ENCODE assay signal across 8 cellular contexts in genomic region chr19:10419646-10420443, GRCh38. TPM values are rescaled to one million over a fixed set of nuclear protein-coding genes. Genes with fewer than 3 reads are reported as not detected.
DNase-seq lines count a peak whose midpoint lies in the region; ATAC-seq and TF ChIP-seq lines count a peak whose summit lies in the region.

No MANE protein-coding gene starts in this region.

- H3K9me2 ChIP-seq in Loucy (replicated peaks; ENCODE audit: low read depth, low read length): no peaks in the 10 kb centered on the region

- H3K27me3 ChIP-seq in Loucy (ENCODE audit: insufficient read depth, low read length, poor library complexity, severe bottlenecking): no peaks in the 10 kb centered on the region
- H3K27me3 ChIP-seq in ectodermal cell (ENCODE audit: control insufficient read depth, insufficient read depth, low read length, poor library complexity, severe bottlenecking): peaks cover 98% of the 10 kb centered on the region
- H3K27me3 ChIP-seq in osteoblast (ENCODE audit: insufficient read depth, low read length): peaks cover 61% of the 10 kb centered on the region

- H3K79me2 ChIP-seq in Loucy (ENCODE audit: insufficient read depth, low read length): no peaks in the 10 kb centered on the region
- H3K79me2 ChIP-seq in osteoblast (ENCODE audit: insufficient read depth, low read length): no peaks in the 10 kb centered on the region

- H3K27ac ChIP-seq in ectodermal cell (ENCODE audit: insufficient read depth, low read depth, low read length, poor library complexity, severe bottlenecking) (no peak overlapping the region), osteoblast (ENCODE audit: low read depth, low read length) (no peak overlapping the region)

- H4K20me1 ChIP-seq in Loucy (ENCODE audit: insufficient read depth, low read length, poor library complexity, severe bottlenecking) (no peaks in the 10 kb centered on the region), osteoblast (ENCODE audit: insufficient read depth, low read length) (peaks cover 12% of the 10 kb centered on the region)

- peak overlapping the region; percentile 87 for H3K4me2 ChIP-seq in Loucy (ENCODE audit: low read depth, low read length, poor library complexity, severe bottlenecking)
- peak overlapping the region; percentile 68 for H3K4me2 ChIP-seq in osteoblast (ENCODE audit: insufficient read depth, low read length)

- no peaks in the 10 kb centered on the region for H3K36me3 ChIP-seq in Loucy (ENCODE audit: insufficient read depth, low read length)
- H3K36me3 ChIP-seq in ectodermal cell (ENCODE audit: control insufficient read depth, insufficient read depth, low read length): no peaks in the 10 kb centered on the region
- no peaks in the 10 kb centered on the region for H3K36me3 ChIP-seq in osteoblast (ENCODE audit: insufficient read depth, low read length)

- WGBS in ectodermal cell, 2 experiments: 0% methylated on average over 57 to 59 of the region's 61 CpGs

- no peak for ATAC-seq in GM18520 (IDR thresholded peaks at IDR 0.05; ENCODE audit: unreplicated experiment)

- H3K4me3 ChIP-seq in Loucy (ENCODE audit: low read length, poor library complexity, severe bottlenecking) (peak overlapping the region; percentile 69), ectodermal cell (ENCODE audit: insufficient read depth, low read depth, low read length) (peak overlapping the region; percentile 57), osteoblast (ENCODE audit: insufficient read depth, low read length) (peak overlapping the region; percentile 57)

- H3F3A ChIP-seq in Loucy (ENCODE audit: low read depth): no peaks in the 10 kb centered on the region

- H3K4me1 ChIP-seq in Loucy (ENCODE audit: insufficient read depth, low read length, poor library complexity, severe bottlenecking): peaks cover 22% of the 10 kb centered on the region
- peaks cover 22% of the 10 kb centered on the region for H3K4me1 ChIP-seq in ectodermal cell (ENCODE audit: control insufficient read depth, insufficient read depth, low read length)
- peaks cover 40% of the 10 kb centered on the region for H3K4me1 ChIP-seq in osteoblast (ENCODE audit: insufficient read depth, low read length)

- TF ChIP-seq CTCF in Loucy (conservative IDR thresholded peaks at IDR 0.05; ENCODE audit: low read length): no peak
- no peak for TF ChIP-seq CTCF in osteoblast (IDR thresholded peaks at IDR 0.05; ENCODE audit: extremely low read depth, low read depth, low read length)

- DNase-seq in NCI-H1417 (lab: John Stamatoyannopoulos, UW): peak in 2 of 3 experiments; percentile 61 to 69
- DNase-seq in NCI-H1417 treated with DMSO at 0.1 percent for 48 hours (lab: John Stamatoyannopoulos, UW): no peak
- peak; percentile 33 for DNase-seq in T-helper 9 cell
- peak; percentile 95 for DNase-seq in osteoblast (ENCODE audit: insufficient read length, low spot score, missing footprints)
- no peak for DNase-seq in C1 segment of cervical spinal cord (lab: John Stamatoyannopoulos, UW)

- H3K9me3 ChIP-seq in Loucy (ENCODE audit: insufficient read depth, low read depth, low read length) (no peaks in the 10 kb centered on the region), ectodermal cell (ENCODE audit: control insufficient read depth, low read length) (no peaks in the 10 kb centered on the region), osteoblast (ENCODE audit: low read depth, low read length) (no peaks in the 10 kb centered on the region)

- H2AFZ ChIP-seq in Loucy (ENCODE audit: low read length) (peak overlapping the region; percentile 72; the same call in 1 of the 2 replicates), osteoblast (ENCODE audit: low read length) (no peak overlapping the region)

- no peak overlapping the region for H3K9ac ChIP-seq in Loucy (ENCODE audit: low read depth, low read length, poor library complexity, severe bottlenecking)

RNA-seq across cellular contexts. Expression of gene PDE4A, which starts 0.5 kb away (rescaled TPM):
- 5.6 TPM for polyA plus RNA-seq in ectodermal cell (2013, experiment 1 of 4)
- polyA plus RNA-seq in ectodermal cell (2013, experiment 2 of 4): 5.4 TPM
- 3.2 TPM for polyA plus RNA-seq in ectodermal cell (2013, experiment 3 of 4)
- 3.1 TPM for polyA plus RNA-seq in ectodermal cell (2013, experiment 4 of 4)
- 5.1 and 8.3 TPM in 2 replicates for total RNA-seq in osteoblast

RNA-seq across cellular contexts. Expression of gene CDC37, which starts 16.5 kb away (rescaled TPM):
- polyA plus RNA-seq in ectodermal cell (2013, experiment 1 of 4): 215 TPM
- 192 TPM for polyA plus RNA-seq in ectodermal cell (2013, experiment 2 of 4)
- 159 TPM for polyA plus RNA-seq in ectodermal cell (2013, experiment 3 of 4)
- 177 TPM for polyA plus RNA-seq in ectodermal cell (2013, experiment 4 of 4)
- 131 and 154 TPM in 2 replicates for total RNA-seq in osteoblast

RNA-seq across cellular contexts. Expression of gene TYK2, which starts 39.5 kb away (rescaled TPM):
- 61.9 TPM for polyA plus RNA-seq in ectodermal cell (2013, experiment 1 of 4)
- polyA plus RNA-seq in ectodermal cell (2013, experiment 2 of 4): 58.3 TPM
- polyA plus RNA-seq in ectodermal cell (2013, experiment 3 of 4): 45.3 TPM
- polyA plus RNA-seq in ectodermal cell (2013, experiment 4 of 4): 55.3 TPM
- 52.5 and 72.7 TPM in 2 replicates for total RNA-seq in osteoblast

Comparison
In these comparisons a context has a peak if more than half of its experiments do, and no peak if none do; other contexts are left out.
1. DNase-seq: peak in NCI-H1417 (2 of 3), T-helper 9 cell (single experiment) and osteoblast (single experiment); none in NCI-H1417 treated with DMSO at 0.1 percent for 48 hours (single experiment) and C1 segment of cervical spinal cord (0 of 14).
2. Peak in every context shown above with its lines, with median percentiles within 50 percentile points of each other: H3K4me3 ChIP-seq.